ENCODE assay signal across 10 cellular contexts in genomic region chr16:4617880-4618279, GRCh38. TPM values are rescaled to one million over a fixed set of nuclear protein-coding genes. Genes with fewer than 3 reads are reported as not detected.
A peak's percentile ranks its signal among the peaks of the same experiment; 100 is the strongest.
DNase-seq lines count a peak whose midpoint lies in the region; ATAC-seq and TF ChIP-seq lines count a peak whose summit lies in the region.
"Had no signal": no experiment of that assay in that cellular context is flagged by ENCODE, and none has a peak within 500 bp of the region (broad histone marks: within the 10 kb centered on the region; RNA-seq: fewer than 3 reads in every experiment).

No MANE protein-coding gene starts in this region.

- ATAC-seq in GM18870 (IDR thresholded peaks at IDR 0.05; ENCODE audit: unreplicated experiment) (no peak), HG03139 (IDR thresholded peaks at IDR 0.05; ENCODE audit: unreplicated experiment) (no peak), HG03159 (IDR thresholded peaks at IDR 0.05; ENCODE audit: unreplicated experiment) (no peak)
- ATAC-seq: mucosa of descending colon had no signal

- DNase-seq in Caco-2: no peak
- DNase-seq in LNCaP clone FGC (ENCODE audit: low read depth): no peak
- DNase-seq in osteoblast (ENCODE audit: insufficient read length, low spot score, missing footprints): peak; percentile 29
- no peak for DNase-seq in substantia nigra (lab: John Stamatoyannopoulos, UW)
- DNase-seq: NCI-H1092 had no signal

- CTCF ChIA-PET in Caco-2 (lab: Charles Lee): interaction anchor here (1.1 to 2.6 kb wide), 2 partner anchors 33 to 48 kb away, joined by 3 to 13 read pairs; no protein-coding TSS in a partner anchor

- no peaks in the 10 kb centered on the region for H3K27me3 ChIP-seq in Caco-2 (replicated peaks; ENCODE audit: control insufficient read depth, insufficient read depth, low read length)
- no peaks in the 10 kb centered on the region for H3K27me3 ChIP-seq in duodenal mucosa (ENCODE audit: control insufficient read depth in 1 of 2, insufficient read depth in 2 of 2, low read length in 2 of 2)
- no peaks in the 10 kb centered on the region for H3K27me3 ChIP-seq in osteoblast (ENCODE audit: insufficient read depth, low read length)

- H3K79me2 ChIP-seq in osteoblast (ENCODE audit: insufficient read depth, low read length): peaks cover 16% of the 10 kb centered on the region

- peak overlapping the region; percentile 100 for H3K27ac Mint-ChIP-seq in Caco-2 (ENCODE audit: unreplicated experiment)

- H3K4me1 Mint-ChIP-seq in Caco-2 (ENCODE audit: low read depth, unreplicated experiment): peaks cover 7% of the 10 kb centered on the region

- H3K9ac ChIP-seq in duodenal mucosa (ENCODE audit: low read depth in 1 of 2, low read length in 2 of 2): peak overlapping the region in 1 of 2 donors; percentile 39

- intact Hi-C loops in Caco-2 (cut with micrococcal nuclease; ENCODE audit: unreplicated experiment): no loop called here

- H3K27ac ChIP-seq in duodenal mucosa (ENCODE audit: low read depth, low read length) (peak overlapping the region; percentile 32), osteoblast (ENCODE audit: low read depth, low read length) (no peak overlapping the region), substantia nigra (ENCODE audit: low read depth, low read length, poor library complexity, severe bottlenecking) (no peak overlapping the region)

- TF ChIP-seq CTCF in Caco-2 (IDR thresholded peaks at IDR 0.05; ENCODE audit: insufficient read depth in 1 of 2, low read depth in 1 of 2, low read length in 1 of 2, severe bottlenecking in 1 of 2, unreplicated experiment in 1 of 2): no peak
- TF ChIP-seq CTCF in LNCaP clone FGC (IDR thresholded peaks at IDR 0.05; ENCODE audit: control insufficient read depth, extremely low read depth, insufficient read depth): no peak
- no peak for TF ChIP-seq CTCF in osteoblast (IDR thresholded peaks at IDR 0.05; ENCODE audit: extremely low read depth, low read depth, low read length)

- H2AFZ ChIP-seq in osteoblast (ENCODE audit: low read length): no peak overlapping the region

- H3K9me3 ChIP-seq in Caco-2 (no peaks in the 10 kb centered on the region), duodenal mucosa (ENCODE audit: control insufficient read depth in 1 of 2, low read length in 2 of 2) (no peaks in the 10 kb centered on the region), osteoblast (ENCODE audit: low read depth, low read length) (no peaks in the 10 kb centered on the region)
- H3K9me3 ChIP-seq: mucosa of descending colon had no signal

- H3K9me3 Mint-ChIP-seq in Caco-2 (ENCODE audit: unreplicated experiment): no peaks in the 10 kb centered on the region

- POLR2A ChIA-PET in Caco-2 (lab: Charles Lee): no interaction called here

- peaks cover 10% of the 10 kb centered on the region for H4K20me1 ChIP-seq in osteoblast (ENCODE audit: insufficient read depth, low read length)

- H3K4me3 ChIP-seq in Caco-2 (ENCODE audit: low read depth, low read length) (no peak overlapping the region), LNCaP clone FGC (ENCODE audit: low read depth, low read length) (peak overlapping the region; percentile 69; the same call in 1 of the 2 replicates), duodenal mucosa (ENCODE audit: low read depth in 1 of 2, low read length in 2 of 2) (no peak overlapping the region), osteoblast (ENCODE audit: insufficient read depth, low read length) (no peak overlapping the region)
- H3K4me3 ChIP-seq: mucosa of descending colon had no signal

- no peaks in the 10 kb centered on the region for H3K27me3 Mint-ChIP-seq in Caco-2 (ENCODE audit: insufficient read depth, unreplicated experiment)

- H3K36me3 Mint-ChIP-seq in Caco-2 (ENCODE audit: insufficient read depth, unreplicated experiment): peaks cover 22% of the 10 kb centered on the region

- H3K4me2 ChIP-seq in osteoblast (ENCODE audit: insufficient read depth, low read length): no peak overlapping the region

- no peaks in the 10 kb centered on the region for H3K36me3 ChIP-seq in Caco-2 (ENCODE audit: control insufficient read depth, insufficient read depth, low read length)
- no peaks in the 10 kb centered on the region for H3K36me3 ChIP-seq in duodenal mucosa (ENCODE audit: control insufficient read depth in 1 of 2, insufficient read depth in 2 of 2, low read length in 2 of 2)
- H3K36me3 ChIP-seq in osteoblast (ENCODE audit: insufficient read depth, low read length): no peaks in the 10 kb centered on the region

- peak overlapping the region; percentile 35 for H3K4me3 Mint-ChIP-seq in Caco-2 (ENCODE audit: unreplicated experiment)

- H3K4me1 ChIP-seq in Caco-2 (peaks cover 33% of the 10 kb centered on the region), duodenal mucosa (ENCODE audit: control insufficient read depth in 1 of 2, insufficient read depth in 2 of 2, low read length in 2 of 2) (peaks cover 28 to 36% of the 10 kb centered on the region in 2 donors), osteoblast (ENCODE audit: insufficient read depth, low read length) (peaks cover 24% of the 10 kb centered on the region)

- BruUV-seq in Caco-2 (replicated peaks; lab: Mats Ljungman, UMichigan): no TSS peak

RNA-seq across cellular contexts. Expression of gene UBALD1, which starts 3.2 kb away (rescaled TPM):
- total RNA-seq in Caco-2 (2022) (32.4 and 36.2 TPM in 2 replicates), osteoblast (6.2 and 9.4 TPM in 2 replicates)

RNA-seq across cellular contexts. Expression of gene MGRN1, which starts 6.7 kb away (rescaled TPM):
- total RNA-seq in Caco-2 (2022) (67.1 and 72.3 TPM in 2 replicates), osteoblast (41.5 and 46.7 TPM in 2 replicates)
